ENCODE assay signal across 32 cellular contexts in genomic region chr3:185276415-185276814, GRCh38.
"Had no signal": no experiment of that assay in that cellular context is flagged by ENCODE, and none has a peak within 500 bp of the region (broad histone marks: within the 10 kb centered on the region; RNA-seq: fewer than 3 reads in every experiment).

No MANE protein-coding gene starts in this region.

- DNase-seq: activated B cell treated with CpG ODN at 0.5 μM for 24 hours; activated CD4-positive, alpha-beta memory T cell treated with anti-CD3 and anti-CD28 coated beads for 36 hours; activated CD4-positive, alpha-beta memory T cell treated with anti-CD3 and anti-CD28 coated beads, Interleukin-2, amount 10 ng/mL, durations not matched to agents 7 days and 5 days; activated CD4-positive, alpha-beta T cell treated with anti-CD3 and anti-CD28 coated beads for 1 hour; activated CD4-positive, alpha-beta T cell treated with anti-CD3 and anti-CD28 coated beads for 36 hours; activated CD4-positive, alpha-beta T cell treated with anti-CD3 and anti-CD28 coated beads for 48 hours; activated CD4-positive, alpha-beta T cell treated with anti-CD3 and anti-CD28 coated beads, Interleukin-2, amount 10 ng/mL, durations not matched to agents 7 days and 5 days; activated CD4-positive, alpha-beta T cell treated with anti-CD3 and anti-CD28 coated beads, Interleukin-2, amount 50 U/mL, for 1 hour; activated CD4-positive, alpha-beta T cell treated with anti-CD3 and anti-CD28 coated beads, Interleukin-2, amount 50 U/mL, for 4 hours; activated CD4-positive, alpha-beta T cell treated with anti-CD3 and anti-CD28 coated beads, Interleukin-2, amount 50 U/mL, for 48 hours; activated CD4-positive, CD25-positive, alpha-beta regulatory T cell; activated CD4-positive, CD25-positive, alpha-beta regulatory T cell treated with anti-CD3 and anti-CD28 coated beads, Interleukin-2, amount 50 U/mL, for 72 hours; activated CD8-positive, alpha-beta memory T cell treated with anti-CD3 and anti-CD28 coated beads for 24 hours; activated CD8-positive, alpha-beta memory T cell treated with anti-CD3 and anti-CD28 coated beads, Interleukin-2, amount 10 ng/mL, durations not matched to agents 7 days and 5 days; activated CD8-positive, alpha-beta memory T cell treated with anti-CD3 and anti-CD28 coated beads, Interleukin-2, amount 50 U/mL, for 4 hours; activated CD8-positive, alpha-beta memory T cell treated with anti-CD3 and anti-CD28 coated beads, Interleukin-2, amount 50 U/mL, for 48 hours; activated CD8-positive, alpha-beta T cell treated with anti-CD3 and anti-CD28 coated beads for 36 hours; activated CD8-positive, alpha-beta T cell treated with anti-CD3 and anti-CD28 coated beads, Interleukin-2, amount 10 ng/mL, durations not matched to agents 7 days and 5 days; activated T-cell treated with anti-CD3 and anti-CD28 coated beads for 4 hours; T-cell; T-helper 1 cell; T-helper 17 cell; T-helper 2 cell; T-helper 9 cell; T1000; WERI-Rb-1 had no signal

- H3K36me3 Mint-ChIP-seq: activated CD4-positive, alpha-beta memory T cell treated with anti-CD3 and anti-CD28 coated beads for 36 hours; activated CD8-positive, alpha-beta memory T cell treated with anti-CD3 and anti-CD28 coated beads, Interleukin-2, amount 10 ng/mL, durations not matched to agents 7 days and 5 days; T-cell; WTC11 had no signal

- H3K27ac ChIP-seq: VCaP, WERI-Rb-1 had no signal

- FAIRE-seq: TTC549 had no signal

- H3K4me1 Mint-ChIP-seq: activated CD4-positive, alpha-beta T cell treated with anti-CD3 and anti-CD28 coated beads for 36 hours; T-helper 17 cell; WTC11 had no signal

- ATAC-seq: activated CD4-positive, alpha-beta T cell treated with anti-CD3 and anti-CD28 coated beads for 36 hours; activated CD4-positive, CD25-positive, alpha-beta regulatory T cell treated with anti-CD3 and anti-CD28 coated beads, Interleukin-2, amount 50 U/mL, for 24 hours; activated CD8-positive, alpha-beta memory T cell treated with anti-CD3 and anti-CD28 coated beads, Interleukin-2, amount 10 ng/mL, durations not matched to agents 7 days and 5 days; activated CD8-positive, alpha-beta T cell treated with anti-CD3 and anti-CD28 coated beads for 36 hours; activated CD8-positive, alpha-beta T cell treated with anti-CD3 and anti-CD28 coated beads, Interleukin-2, amount 10 ng/mL, durations not matched to agents 7 days and 5 days; T-cell; T-helper 17 cell; WTC11 had no signal

- H3K36me3 ChIP-seq: WERI-Rb-1 had no signal

- H3K9me3 Mint-ChIP-seq: activated CD4-positive, alpha-beta memory T cell treated with anti-CD3 and anti-CD28 coated beads for 36 hours; activated CD4-positive, alpha-beta memory T cell treated with anti-CD3 and anti-CD28 coated beads, Interleukin-2, amount 10 ng/mL, durations not matched to agents 7 days and 5 days; activated CD4-positive, alpha-beta T cell treated with anti-CD3 and anti-CD28 coated beads, Interleukin-2, amount 10 ng/mL, durations not matched to agents 7 days and 5 days; activated CD8-positive, alpha-beta T cell treated with anti-CD3 and anti-CD28 coated beads for 36 hours had no signal

- H3K27ac Mint-ChIP-seq: activated B cell treated with CpG ODN at 0.5 μM for 24 hours; activated CD4-positive, alpha-beta memory T cell treated with anti-CD3 and anti-CD28 coated beads for 36 hours; activated CD4-positive, alpha-beta memory T cell treated with anti-CD3 and anti-CD28 coated beads, Interleukin-2, amount 10 ng/mL, durations not matched to agents 7 days and 5 days; activated CD4-positive, alpha-beta T cell treated with anti-CD3 and anti-CD28 coated beads for 36 hours; activated CD4-positive, alpha-beta T cell treated with anti-CD3 and anti-CD28 coated beads, Interleukin-2, amount 10 ng/mL, durations not matched to agents 7 days and 5 days; activated CD8-positive, alpha-beta memory T cell treated with anti-CD3 and anti-CD28 coated beads, Interleukin-2, amount 10 ng/mL, durations not matched to agents 7 days and 5 days; activated CD8-positive, alpha-beta T cell treated with anti-CD3 and anti-CD28 coated beads for 36 hours; activated CD8-positive, alpha-beta T cell treated with anti-CD3 and anti-CD28 coated beads, Interleukin-2, amount 10 ng/mL, durations not matched to agents 7 days and 5 days; T-cell; T-helper 1 cell treated with Interleukin-12 subunit alpha and Interleukin-12 subunit beta and Interleukin-4 antibody, amounts not matched to agents 30 μg/mL and 1 μg/mL, for 36 hours; T-helper 17 cell; T-helper 2 cell treated with Interferon-gamma antibody and Interleukin-4, amounts not matched to agents 5 μg/mL and 100 μg/mL, for 36 hours; WTC11 had no signal

- H3K4me3 Mint-ChIP-seq: activated B cell treated with CpG ODN at 0.5 μM for 24 hours; activated CD4-positive, alpha-beta memory T cell treated with anti-CD3 and anti-CD28 coated beads for 36 hours; activated CD4-positive, alpha-beta memory T cell treated with anti-CD3 and anti-CD28 coated beads, Interleukin-2, amount 10 ng/mL, durations not matched to agents 7 days and 5 days; activated CD4-positive, alpha-beta T cell treated with anti-CD3 and anti-CD28 coated beads for 36 hours; activated CD4-positive, alpha-beta T cell treated with anti-CD3 and anti-CD28 coated beads, Interleukin-2, amount 10 ng/mL, durations not matched to agents 7 days and 5 days; activated CD8-positive, alpha-beta memory T cell treated with anti-CD3 and anti-CD28 coated beads, Interleukin-2, amount 10 ng/mL, durations not matched to agents 7 days and 5 days; activated CD8-positive, alpha-beta T cell treated with anti-CD3 and anti-CD28 coated beads for 36 hours; activated CD8-positive, alpha-beta T cell treated with anti-CD3 and anti-CD28 coated beads, Interleukin-2, amount 10 ng/mL, durations not matched to agents 7 days and 5 days; T-cell; T-helper 1 cell treated with Interleukin-12 subunit alpha and Interleukin-12 subunit beta and Interleukin-4 antibody, amounts not matched to agents 30 μg/mL and 1 μg/mL, for 36 hours; T-helper 17 cell; T-helper 2 cell treated with Interferon-gamma antibody and Interleukin-4, amounts not matched to agents 5 μg/mL and 100 μg/mL, for 36 hours; WTC11 had no signal
